ENCODE assay signal across 1 cellular context in the genomic region with DNA sequence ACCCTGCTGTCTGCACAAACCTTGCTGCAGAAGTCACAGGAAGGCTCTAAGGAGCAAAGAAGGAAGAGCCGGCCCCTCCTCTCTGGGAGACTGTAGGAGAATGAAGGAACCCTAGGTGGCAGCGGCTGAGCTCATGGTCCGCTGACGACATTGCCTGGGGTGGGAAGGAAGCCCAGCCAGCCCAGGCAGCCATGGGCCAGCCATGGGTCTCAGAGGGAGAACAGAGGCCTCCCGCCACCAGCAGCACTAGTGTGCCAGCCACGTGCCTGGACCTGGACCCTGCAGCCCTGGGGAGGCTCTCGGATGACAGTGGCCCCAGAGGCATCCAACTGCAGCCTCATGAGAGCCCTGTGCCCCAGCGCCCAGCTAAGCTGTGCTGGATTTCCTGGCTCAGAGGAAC.
A peak's percentile ranks its signal among the peaks of the same experiment; 100 is the strongest.
TF ChIP-seq lines count a peak whose summit lies in the region.

No MANE protein-coding gene starts in this region.

TF ChIP-seq in HepG2, 621 proteins besides CTCF, POLR2A, EP300 and RAD21 (continued from another document and continues in another):
- TF ChIP-seq, protein P1, sequence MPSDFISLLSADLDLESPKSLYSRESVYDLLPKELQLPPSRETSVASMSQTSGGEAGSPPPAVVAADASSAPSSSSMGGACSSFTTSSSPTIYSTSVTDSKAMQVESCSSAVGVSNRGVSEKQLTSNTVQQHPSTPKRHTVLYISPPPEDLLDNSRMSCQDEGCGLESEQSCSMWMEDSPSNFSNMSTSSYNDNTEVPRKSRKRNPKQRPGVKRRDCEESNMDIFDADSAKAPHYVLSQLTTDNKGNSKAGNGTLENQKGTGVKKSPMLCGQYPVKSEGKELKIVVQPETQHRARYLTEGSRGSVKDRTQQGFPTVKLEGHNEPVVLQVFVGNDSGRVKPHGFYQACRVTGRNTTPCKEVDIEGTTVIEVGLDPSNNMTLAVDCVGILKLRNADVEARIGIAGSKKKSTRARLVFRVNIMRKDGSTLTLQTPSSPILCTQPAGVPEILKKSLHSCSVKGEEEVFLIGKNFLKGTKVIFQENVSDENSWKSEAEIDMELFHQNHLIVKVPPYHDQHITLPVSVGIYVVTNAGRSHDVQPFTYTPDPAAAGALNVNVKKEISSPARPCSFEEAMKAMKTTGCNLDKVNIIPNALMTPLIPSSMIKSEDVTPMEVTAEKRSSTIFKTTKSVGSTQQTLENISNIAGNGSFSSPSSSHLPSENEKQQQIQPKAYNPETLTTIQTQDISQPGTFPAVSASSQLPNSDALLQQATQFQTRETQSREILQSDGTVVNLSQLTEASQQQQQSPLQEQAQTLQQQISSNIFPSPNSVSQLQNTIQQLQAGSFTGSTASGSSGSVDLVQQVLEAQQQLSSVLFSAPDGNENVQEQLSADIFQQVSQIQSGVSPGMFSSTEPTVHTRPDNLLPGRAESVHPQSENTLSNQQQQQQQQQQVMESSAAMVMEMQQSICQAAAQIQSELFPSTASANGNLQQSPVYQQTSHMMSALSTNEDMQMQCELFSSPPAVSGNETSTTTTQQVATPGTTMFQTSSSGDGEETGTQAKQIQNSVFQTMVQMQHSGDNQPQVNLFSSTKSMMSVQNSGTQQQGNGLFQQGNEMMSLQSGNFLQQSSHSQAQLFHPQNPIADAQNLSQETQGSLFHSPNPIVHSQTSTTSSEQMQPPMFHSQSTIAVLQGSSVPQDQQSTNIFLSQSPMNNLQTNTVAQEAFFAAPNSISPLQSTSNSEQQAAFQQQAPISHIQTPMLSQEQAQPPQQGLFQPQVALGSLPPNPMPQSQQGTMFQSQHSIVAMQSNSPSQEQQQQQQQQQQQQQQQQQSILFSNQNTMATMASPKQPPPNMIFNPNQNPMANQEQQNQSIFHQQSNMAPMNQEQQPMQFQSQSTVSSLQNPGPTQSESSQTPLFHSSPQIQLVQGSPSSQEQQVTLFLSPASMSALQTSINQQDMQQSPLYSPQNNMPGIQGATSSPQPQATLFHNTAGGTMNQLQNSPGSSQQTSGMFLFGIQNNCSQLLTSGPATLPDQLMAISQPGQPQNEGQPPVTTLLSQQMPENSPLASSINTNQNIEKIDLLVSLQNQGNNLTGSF (CRISPR knock-in tag; IDR thresholded peaks at IDR 0.05): 0 out of 2 replicates have a peak, but pooled peaks have one; percentile 40
- TF ChIP-seq MBD4 (IDR thresholded peaks at IDR 0.05; ENCODE audit: borderline replicate concordance, low read length): no peak
- no peak for TF ChIP-seq SMAD1 (CRISPR knock-in tag; IDR thresholded peaks at IDR 0.05; ENCODE audit: borderline replicate concordance, low read depth)
- no peak for TF ChIP-seq NCOA2 (CRISPR knock-in tag; IDR thresholded peaks at IDR 0.05)
- TF ChIP-seq ZNF569 (CRISPR knock-in tag; IDR thresholded peaks at IDR 0.05; ENCODE audit: borderline replicate concordance): no peak
- TF ChIP-seq NKX3-1 (CRISPR knock-in tag; IDR thresholded peaks at IDR 0.05): 0 out of 2 replicates have a peak, but pooled peaks have one; percentile 35
- TF ChIP-seq MED8 (CRISPR knock-in tag; IDR thresholded peaks at IDR 0.05; ENCODE audit: insufficient replicate concordance): no peak
- TF ChIP-seq ZNF816 (CRISPR knock-in tag; IDR thresholded peaks at IDR 0.05; ENCODE audit: borderline replicate concordance): no peak
- 0 out of 3 replicates have a peak, but pooled peaks have one; percentile 27 for TF ChIP-seq MXI1 (IDR thresholded peaks at IDR 0.05; ENCODE audit: borderline replicate concordance, low read depth, low read length)
- peak; percentile 44; the same call in 1 of the 2 replicates for TF ChIP-seq GABPB1 (CRISPR knock-in tag; IDR thresholded peaks at IDR 0.05)
- 0 out of 2 replicates have a peak, but pooled peaks have one; percentile 31 for TF ChIP-seq ZNF772 (CRISPR knock-in tag; IDR thresholded peaks at IDR 0.05)
- TF ChIP-seq, protein P2, sequence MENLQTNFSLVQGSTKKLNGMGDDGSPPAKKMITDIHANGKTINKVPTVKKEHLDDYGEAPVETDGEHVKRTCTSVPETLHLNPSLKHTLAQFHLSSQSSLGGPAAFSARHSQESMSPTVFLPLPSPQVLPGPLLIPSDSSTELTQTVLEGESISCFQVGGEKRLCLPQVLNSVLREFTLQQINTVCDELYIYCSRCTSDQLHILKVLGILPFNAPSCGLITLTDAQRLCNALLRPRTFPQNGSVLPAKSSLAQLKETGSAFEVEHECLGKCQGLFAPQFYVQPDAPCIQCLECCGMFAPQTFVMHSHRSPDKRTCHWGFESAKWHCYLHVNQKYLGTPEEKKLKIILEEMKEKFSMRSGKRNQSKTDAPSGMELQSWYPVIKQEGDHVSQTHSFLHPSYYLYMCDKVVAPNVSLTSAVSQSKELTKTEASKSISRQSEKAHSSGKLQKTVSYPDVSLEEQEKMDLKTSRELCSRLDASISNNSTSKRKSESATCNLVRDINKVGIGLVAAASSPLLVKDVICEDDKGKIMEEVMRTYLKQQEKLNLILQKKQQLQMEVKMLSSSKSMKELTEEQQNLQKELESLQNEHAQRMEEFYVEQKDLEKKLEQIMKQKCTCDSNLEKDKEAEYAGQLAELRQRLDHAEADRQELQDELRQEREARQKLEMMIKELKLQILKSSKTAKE (CRISPR knock-in tag; IDR thresholded peaks at IDR 0.05; ENCODE audit: borderline replicate concordance): no peak
- no peak for TF ChIP-seq BCL6 (CRISPR knock-in tag; IDR thresholded peaks at IDR 0.05)
- TF ChIP-seq ZNF788 (CRISPR knock-in tag; IDR thresholded peaks at IDR 0.05; ENCODE audit: borderline replicate concordance): 0 out of 2 replicates have a peak, but pooled peaks have one; percentile 27
- no peak for TF ChIP-seq SRY (CRISPR knock-in tag; IDR thresholded peaks at IDR 0.05)
- TF ChIP-seq ZNF615 (CRISPR knock-in tag; IDR thresholded peaks at IDR 0.05; ENCODE audit: borderline replicate concordance): 0 out of 2 replicates have a peak, but pooled peaks have one; percentile 42
- peak; percentile 75 for TF ChIP-seq SALL1 (CRISPR knock-in tag; IDR thresholded peaks at IDR 0.05)
- no peak for TF ChIP-seq TARDBP (CRISPR knock-in tag; IDR thresholded peaks at IDR 0.05)
- TF ChIP-seq TFDP1 (CRISPR knock-in tag; IDR thresholded peaks at IDR 0.05; ENCODE audit: borderline replicate concordance): peak; percentile 81; the same call in 1 of the 2 replicates
- TF ChIP-seq STAG1 (CRISPR knock-in tag; IDR thresholded peaks at IDR 0.05): peak; percentile 10; the same call in 1 of the 2 replicates
- no peak for TF ChIP-seq ZNF550 (CRISPR knock-in tag; IDR thresholded peaks at IDR 0.05; ENCODE audit: borderline replicate concordance)
- TF ChIP-seq ZNF792 (CRISPR knock-in tag; IDR thresholded peaks at IDR 0.05): 0 out of 2 replicates have a peak, but pooled peaks have one; percentile 44
- 0 out of 2 replicates have a peak, but pooled peaks have one; percentile 38 for TF ChIP-seq HNF4A (CRISPR knock-in tag; IDR thresholded peaks at IDR 0.05)
- TF ChIP-seq, protein P3, sequence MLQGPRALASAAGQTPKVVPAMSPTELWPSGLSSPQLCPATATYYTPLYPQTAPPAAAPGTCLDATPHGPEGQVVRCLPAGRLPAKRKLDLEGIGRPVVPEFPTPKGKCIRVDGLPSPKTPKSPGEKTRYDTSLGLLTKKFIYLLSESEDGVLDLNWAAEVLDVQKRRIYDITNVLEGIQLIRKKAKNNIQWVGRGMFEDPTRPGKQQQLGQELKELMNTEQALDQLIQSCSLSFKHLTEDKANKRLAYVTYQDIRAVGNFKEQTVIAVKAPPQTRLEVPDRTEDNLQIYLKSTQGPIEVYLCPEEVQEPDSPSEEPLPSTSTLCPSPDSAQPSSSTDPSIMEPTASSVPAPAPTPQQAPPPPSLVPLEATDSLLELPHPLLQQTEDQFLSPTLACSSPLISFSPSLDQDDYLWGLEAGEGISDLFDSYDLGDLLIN (CRISPR knock-in tag; IDR thresholded peaks at IDR 0.05; ENCODE audit: borderline replicate concordance): no peak
- no peak for TF ChIP-seq SYNCRIP (IDR thresholded peaks at IDR 0.05; ENCODE audit: insufficient read depth, low read depth, low read length)
- peak; percentile 73; the same call in 1 of the 2 replicates for TF ChIP-seq NR0B2 (CRISPR knock-in tag; IDR thresholded peaks at IDR 0.05)
- TF ChIP-seq KMT2B (CRISPR knock-in tag; IDR thresholded peaks at IDR 0.05): 0 out of 2 replicates have a peak, but pooled peaks have one; percentile 23
- TF ChIP-seq SUZ12 (IDR thresholded peaks at IDR 0.05; ENCODE audit: low read depth, low read length): no peak
- no peak for TF ChIP-seq ZNF547 (CRISPR knock-in tag; IDR thresholded peaks at IDR 0.05)
- peak; percentile 27; the same call in 1 of the 2 replicates for TF ChIP-seq ELF3 (CRISPR knock-in tag; IDR thresholded peaks at IDR 0.05)
- TF ChIP-seq ZNF609 (CRISPR knock-in tag; IDR thresholded peaks at IDR 0.05; ENCODE audit: borderline replicate concordance): no peak
- 0 out of 2 replicates have a peak, but pooled peaks have one; percentile 66 for TF ChIP-seq ZFP36L1 (CRISPR knock-in tag; IDR thresholded peaks at IDR 0.05)
- TF ChIP-seq, protein P4, sequence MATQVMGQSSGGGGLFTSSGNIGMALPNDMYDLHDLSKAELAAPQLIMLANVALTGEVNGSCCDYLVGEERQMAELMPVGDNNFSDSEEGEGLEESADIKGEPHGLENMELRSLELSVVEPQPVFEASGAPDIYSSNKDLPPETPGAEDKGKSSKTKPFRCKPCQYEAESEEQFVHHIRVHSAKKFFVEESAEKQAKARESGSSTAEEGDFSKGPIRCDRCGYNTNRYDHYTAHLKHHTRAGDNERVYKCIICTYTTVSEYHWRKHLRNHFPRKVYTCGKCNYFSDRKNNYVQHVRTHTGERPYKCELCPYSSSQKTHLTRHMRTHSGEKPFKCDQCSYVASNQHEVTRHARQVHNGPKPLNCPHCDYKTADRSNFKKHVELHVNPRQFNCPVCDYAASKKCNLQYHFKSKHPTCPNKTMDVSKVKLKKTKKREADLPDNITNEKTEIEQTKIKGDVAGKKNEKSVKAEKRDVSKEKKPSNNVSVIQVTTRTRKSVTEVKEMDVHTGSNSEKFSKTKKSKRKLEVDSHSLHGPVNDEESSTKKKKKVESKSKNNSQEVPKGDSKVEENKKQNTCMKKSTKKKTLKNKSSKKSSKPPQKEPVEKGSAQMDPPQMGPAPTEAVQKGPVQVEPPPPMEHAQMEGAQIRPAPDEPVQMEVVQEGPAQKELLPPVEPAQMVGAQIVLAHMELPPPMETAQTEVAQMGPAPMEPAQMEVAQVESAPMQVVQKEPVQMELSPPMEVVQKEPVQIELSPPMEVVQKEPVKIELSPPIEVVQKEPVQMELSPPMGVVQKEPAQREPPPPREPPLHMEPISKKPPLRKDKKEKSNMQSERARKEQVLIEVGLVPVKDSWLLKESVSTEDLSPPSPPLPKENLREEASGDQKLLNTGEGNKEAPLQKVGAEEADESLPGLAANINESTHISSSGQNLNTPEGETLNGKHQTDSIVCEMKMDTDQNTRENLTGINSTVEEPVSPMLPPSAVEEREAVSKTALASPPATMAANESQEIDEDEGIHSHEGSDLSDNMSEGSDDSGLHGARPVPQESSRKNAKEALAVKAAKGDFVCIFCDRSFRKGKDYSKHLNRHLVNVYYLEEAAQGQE (IDR thresholded peaks at IDR 0.05; ENCODE audit: borderline replicate concordance in 1 of 2, low read depth in 1 of 2, low read length in 2 of 2): no peak
- no peak for TF ChIP-seq TAF15 (IDR thresholded peaks at IDR 0.05; ENCODE audit: low read depth, low read length, poor library complexity, severe bottlenecking)
- TF ChIP-seq, protein P5, sequence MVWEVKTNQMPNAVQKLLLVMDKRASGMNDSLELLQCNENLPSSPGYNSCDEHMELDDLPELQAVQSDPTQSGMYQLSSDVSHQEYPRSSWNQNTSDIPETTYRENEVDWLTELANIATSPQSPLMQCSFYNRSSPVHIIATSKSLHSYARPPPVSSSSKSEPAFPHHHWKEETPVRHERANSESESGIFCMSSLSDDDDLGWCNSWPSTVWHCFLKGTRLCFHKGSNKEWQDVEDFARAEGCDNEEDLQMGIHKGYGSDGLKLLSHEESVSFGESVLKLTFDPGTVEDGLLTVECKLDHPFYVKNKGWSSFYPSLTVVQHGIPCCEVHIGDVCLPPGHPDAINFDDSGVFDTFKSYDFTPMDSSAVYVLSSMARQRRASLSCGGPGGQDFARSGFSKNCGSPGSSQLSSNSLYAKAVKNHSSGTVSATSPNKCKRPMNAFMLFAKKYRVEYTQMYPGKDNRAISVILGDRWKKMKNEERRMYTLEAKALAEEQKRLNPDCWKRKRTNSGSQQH (CRISPR knock-in tag; IDR thresholded peaks at IDR 0.05; ENCODE audit: low read depth): no peak
